Comparison of ENCODE assay signal across 2 cellular contexts in the genomic region with DNA sequence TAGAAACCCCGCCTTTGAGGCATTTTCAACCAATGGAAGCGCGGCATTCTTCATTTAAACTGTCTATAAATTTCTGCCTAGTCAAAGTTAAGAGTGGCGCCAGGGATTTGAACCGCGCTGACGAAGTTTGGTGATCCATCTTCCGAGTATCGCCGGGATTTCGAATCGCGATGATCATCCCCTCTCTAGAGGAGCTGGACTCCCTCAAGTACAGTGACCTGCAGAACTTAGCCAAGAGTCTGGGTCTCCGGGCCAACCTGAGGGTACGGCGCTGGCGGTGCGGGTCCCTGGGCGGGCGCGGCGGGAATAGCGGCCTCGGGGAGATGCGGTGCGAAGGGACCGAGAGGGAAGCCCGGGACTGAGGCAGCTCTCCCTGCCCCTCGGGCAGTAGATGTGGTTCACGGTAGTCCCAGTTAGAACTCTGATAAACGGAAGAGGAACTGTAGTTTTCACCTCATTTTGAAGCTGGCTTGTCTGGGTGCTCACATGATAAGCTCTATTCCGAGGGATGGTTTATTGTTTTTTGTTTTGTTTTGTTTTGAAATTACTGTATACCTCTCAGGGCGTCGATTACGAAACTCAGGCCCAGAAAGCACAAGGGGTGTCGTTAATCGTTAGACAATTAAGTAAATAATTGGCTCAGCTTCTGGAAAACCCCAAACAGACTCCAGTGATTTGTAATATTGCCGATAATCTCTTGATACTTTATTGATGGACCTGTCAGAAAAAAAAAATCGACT.
TF ChIP-seq lines count a peak whose summit lies in the region.

A gene with protein sequence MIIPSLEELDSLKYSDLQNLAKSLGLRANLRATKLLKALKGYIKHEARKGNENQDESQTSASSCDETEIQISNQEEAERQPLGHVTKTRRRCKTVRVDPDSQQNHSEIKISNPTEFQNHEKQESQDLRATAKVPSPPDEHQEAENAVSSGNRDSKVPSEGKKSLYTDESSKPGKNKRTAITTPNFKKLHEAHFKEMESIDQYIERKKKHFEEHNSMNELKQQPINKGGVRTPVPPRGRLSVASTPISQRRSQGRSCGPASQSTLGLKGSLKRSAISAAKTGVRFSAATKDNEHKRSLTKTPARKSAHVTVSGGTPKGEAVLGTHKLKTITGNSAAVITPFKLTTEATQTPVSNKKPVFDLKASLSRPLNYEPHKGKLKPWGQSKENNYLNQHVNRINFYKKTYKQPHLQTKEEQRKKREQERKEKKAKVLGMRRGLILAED (plus strand): TSS at position 94 of the 740 bp plus-strand sequence. CDS start 77 bp downstream, at position 171.

TF ChIP-seq in IMR-90, 13 proteins besides CTCF, POLR2A, EP300 and RAD21 (continued from another document):
- TF ChIP-seq MAZ (IDR thresholded peaks at IDR 0.05; ENCODE audit: borderline replicate concordance, low read depth, low read length) (0 out of 2 replicates have a peak, but pooled peaks have one; percentile 19), MXI1 (IDR thresholded peaks at IDR 0.05; ENCODE audit: borderline replicate concordance, low read depth, low read length) (no peak), CHD1 (IDR thresholded peaks at IDR 0.05; ENCODE audit: low read depth, low read length) (no peak), NFE2L2 (IDR thresholded peaks at IDR 0.05; ENCODE audit: low read depth, low read length) (peak; percentile 44; the same call in 1 of the 2 replicates), CEBPB (IDR thresholded peaks at IDR 0.05; ENCODE audit: low read depth, low read length) (peak; percentile 74), MAFK (IDR thresholded peaks at IDR 0.05; ENCODE audit: low read depth, low read length) (peak; percentile 59)
- TF ChIP-seq, protein P1, sequence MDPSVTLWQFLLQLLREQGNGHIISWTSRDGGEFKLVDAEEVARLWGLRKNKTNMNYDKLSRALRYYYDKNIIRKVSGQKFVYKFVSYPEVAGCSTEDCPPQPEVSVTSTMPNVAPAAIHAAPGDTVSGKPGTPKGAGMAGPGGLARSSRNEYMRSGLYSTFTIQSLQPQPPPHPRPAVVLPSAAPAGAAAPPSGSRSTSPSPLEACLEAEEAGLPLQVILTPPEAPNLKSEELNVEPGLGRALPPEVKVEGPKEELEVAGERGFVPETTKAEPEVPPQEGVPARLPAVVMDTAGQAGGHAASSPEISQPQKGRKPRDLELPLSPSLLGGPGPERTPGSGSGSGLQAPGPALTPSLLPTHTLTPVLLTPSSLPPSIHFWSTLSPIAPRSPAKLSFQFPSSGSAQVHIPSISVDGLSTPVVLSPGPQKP (IDR thresholded peaks at IDR 0.05; ENCODE audit: borderline replicate concordance, low read depth, low read length) = no peak

TF ChIP-seq in WTC11, 78 proteins besides CTCF, POLR2A, EP300 and RAD21 (continued from another document):
- TF ChIP-seq, protein P2, sequence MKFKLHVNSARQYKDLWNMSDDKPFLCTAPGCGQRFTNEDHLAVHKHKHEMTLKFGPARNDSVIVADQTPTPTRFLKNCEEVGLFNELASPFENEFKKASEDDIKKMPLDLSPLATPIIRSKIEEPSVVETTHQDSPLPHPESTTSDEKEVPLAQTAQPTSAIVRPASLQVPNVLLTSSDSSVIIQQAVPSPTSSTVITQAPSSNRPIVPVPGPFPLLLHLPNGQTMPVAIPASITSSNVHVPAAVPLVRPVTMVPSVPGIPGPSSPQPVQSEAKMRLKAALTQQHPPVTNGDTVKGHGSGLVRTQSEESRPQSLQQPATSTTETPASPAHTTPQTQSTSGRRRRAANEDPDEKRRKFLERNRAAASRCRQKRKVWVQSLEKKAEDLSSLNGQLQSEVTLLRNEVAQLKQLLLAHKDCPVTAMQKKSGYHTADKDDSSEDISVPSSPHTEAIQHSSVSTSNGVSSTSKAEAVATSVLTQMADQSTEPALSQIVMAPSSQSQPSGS (CRISPR knock-in tag; IDR thresholded peaks at IDR 0.05; ENCODE audit: borderline replicate concordance, low read depth) = no peak
- TF ChIP-seq SP1 (CRISPR knock-in tag; conservative IDR thresholded peaks at IDR 0.05) = peak; percentile 13; the same call in 1 of the 2 replicates
- TF ChIP-seq, protein P3, sequence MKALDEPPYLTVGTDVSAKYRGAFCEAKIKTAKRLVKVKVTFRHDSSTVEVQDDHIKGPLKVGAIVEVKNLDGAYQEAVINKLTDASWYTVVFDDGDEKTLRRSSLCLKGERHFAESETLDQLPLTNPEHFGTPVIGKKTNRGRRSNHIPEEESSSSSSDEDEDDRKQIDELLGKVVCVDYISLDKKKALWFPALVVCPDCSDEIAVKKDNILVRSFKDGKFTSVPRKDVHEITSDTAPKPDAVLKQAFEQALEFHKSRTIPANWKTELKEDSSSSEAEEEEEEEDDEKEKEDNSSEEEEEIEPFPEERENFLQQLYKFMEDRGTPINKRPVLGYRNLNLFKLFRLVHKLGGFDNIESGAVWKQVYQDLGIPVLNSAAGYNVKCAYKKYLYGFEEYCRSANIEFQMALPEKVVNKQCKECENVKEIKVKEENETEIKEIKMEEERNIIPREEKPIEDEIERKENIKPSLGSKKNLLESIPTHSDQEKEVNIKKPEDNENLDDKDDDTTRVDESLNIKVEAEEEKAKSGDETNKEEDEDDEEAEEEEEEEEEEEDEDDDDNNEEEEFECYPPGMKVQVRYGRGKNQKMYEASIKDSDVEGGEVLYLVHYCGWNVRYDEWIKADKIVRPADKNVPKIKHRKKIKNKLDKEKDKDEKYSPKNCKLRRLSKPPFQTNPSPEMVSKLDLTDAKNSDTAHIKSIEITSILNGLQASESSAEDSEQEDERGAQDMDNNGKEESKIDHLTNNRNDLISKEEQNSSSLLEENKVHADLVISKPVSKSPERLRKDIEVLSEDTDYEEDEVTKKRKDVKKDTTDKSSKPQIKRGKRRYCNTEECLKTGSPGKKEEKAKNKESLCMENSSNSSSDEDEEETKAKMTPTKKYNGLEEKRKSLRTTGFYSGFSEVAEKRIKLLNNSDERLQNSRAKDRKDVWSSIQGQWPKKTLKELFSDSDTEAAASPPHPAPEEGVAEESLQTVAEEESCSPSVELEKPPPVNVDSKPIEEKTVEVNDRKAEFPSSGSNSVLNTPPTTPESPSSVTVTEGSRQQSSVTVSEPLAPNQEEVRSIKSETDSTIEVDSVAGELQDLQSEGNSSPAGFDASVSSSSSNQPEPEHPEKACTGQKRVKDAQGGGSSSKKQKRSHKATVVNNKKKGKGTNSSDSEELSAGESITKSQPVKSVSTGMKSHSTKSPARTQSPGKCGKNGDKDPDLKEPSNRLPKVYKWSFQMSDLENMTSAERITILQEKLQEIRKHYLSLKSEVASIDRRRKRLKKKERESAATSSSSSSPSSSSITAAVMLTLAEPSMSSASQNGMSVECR (CRISPR knock-in tag; IDR thresholded peaks at IDR 0.05; ENCODE audit: borderline replicate concordance) = 0 out of 2 replicates have a peak, but pooled peaks have one; percentile 40
- TF ChIP-seq, protein P4, sequence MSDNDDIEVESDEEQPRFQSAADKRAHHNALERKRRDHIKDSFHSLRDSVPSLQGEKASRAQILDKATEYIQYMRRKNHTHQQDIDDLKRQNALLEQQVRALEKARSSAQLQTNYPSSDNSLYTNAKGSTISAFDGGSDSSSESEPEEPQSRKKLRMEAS (CRISPR knock-in tag; IDR thresholded peaks at IDR 0.05) = peak; percentile 57
- TF ChIP-seq ZNF263 (CRISPR knock-in tag; IDR thresholded peaks at IDR 0.05; ENCODE audit: low read depth) = no peak
- peak; percentile 99 for TF ChIP-seq MYBL2 (CRISPR knock-in tag; IDR thresholded peaks at IDR 0.05)
- TF ChIP-seq, protein P5, sequence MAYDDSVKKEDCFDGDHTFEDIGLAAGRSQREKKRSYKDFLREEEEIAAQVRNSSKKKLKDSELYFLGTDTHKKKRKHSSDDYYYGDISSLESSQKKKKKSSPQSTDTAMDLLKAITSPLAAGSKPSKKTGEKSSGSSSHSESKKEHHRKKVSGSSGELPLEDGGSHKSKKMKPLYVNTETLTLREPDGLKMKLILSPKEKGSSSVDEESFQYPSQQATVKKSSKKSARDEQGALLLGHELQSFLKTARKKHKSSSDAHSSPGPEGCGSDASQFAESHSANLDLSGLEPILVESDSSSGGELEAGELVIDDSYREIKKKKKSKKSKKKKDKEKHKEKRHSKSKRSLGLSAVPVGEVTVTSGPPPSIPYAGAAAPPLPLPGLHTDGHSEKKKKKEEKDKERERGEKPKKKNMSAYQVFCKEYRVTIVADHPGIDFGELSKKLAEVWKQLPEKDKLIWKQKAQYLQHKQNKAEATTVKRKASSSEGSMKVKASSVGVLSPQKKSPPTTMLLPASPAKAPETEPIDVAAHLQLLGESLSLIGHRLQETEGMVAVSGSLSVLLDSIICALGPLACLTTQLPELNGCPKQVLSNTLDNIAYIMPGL (CRISPR knock-in tag; IDR thresholded peaks at IDR 0.05) = peak; percentile 7; the same call in 1 of the 2 replicates
- TF ChIP-seq CREM (CRISPR knock-in tag; IDR thresholded peaks at IDR 0.05) = peak; percentile 44; the same call in 1 of the 2 replicates
- TF ChIP-seq, protein P6, sequence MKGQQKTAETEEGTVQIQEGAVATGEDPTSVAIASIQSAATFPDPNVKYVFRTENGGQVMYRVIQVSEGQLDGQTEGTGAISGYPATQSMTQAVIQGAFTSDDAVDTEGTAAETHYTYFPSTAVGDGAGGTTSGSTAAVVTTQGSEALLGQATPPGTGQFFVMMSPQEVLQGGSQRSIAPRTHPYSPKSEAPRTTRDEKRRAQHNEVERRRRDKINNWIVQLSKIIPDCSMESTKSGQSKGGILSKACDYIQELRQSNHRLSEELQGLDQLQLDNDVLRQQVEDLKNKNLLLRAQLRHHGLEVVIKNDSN (CRISPR knock-in tag; IDR thresholded peaks at IDR 0.05) = 0 out of 2 replicates have a peak, but pooled peaks have one; percentile 12
- TF ChIP-seq, protein P7, sequence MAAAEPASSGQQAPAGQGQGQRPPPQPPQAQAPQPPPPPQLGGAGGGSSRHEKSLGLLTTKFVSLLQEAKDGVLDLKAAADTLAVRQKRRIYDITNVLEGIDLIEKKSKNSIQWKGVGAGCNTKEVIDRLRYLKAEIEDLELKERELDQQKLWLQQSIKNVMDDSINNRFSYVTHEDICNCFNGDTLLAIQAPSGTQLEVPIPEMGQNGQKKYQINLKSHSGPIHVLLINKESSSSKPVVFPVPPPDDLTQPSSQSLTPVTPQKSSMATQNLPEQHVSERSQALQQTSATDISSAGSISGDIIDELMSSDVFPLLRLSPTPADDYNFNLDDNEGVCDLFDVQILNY (CRISPR knock-in tag; IDR thresholded peaks at IDR 0.05) = peak; percentile 54
- no peak for TF ChIP-seq PRRX2 (CRISPR knock-in tag; IDR thresholded peaks at IDR 0.05)
- 0 out of 2 replicates have a peak, but pooled peaks have one; percentile 38 for TF ChIP-seq NFE2L1 (CRISPR knock-in tag; IDR thresholded peaks at IDR 0.05)
- TF ChIP-seq, protein P8, sequence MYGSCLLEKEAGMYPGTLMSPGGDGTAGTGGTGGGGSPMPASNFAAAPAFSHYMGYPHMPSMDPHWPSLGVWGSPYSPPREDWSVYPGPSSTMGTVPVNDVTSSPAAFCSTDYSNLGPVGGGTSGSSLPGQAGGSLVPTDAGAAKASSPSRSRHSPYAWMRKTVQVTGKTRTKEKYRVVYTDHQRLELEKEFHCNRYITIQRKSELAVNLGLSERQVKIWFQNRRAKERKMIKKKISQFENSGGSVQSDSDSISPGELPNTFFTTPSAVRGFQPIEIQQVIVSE (CRISPR knock-in tag; IDR thresholded peaks at IDR 0.05; ENCODE audit: borderline replicate concordance) = no peak
